In the genomic region with DNA sequence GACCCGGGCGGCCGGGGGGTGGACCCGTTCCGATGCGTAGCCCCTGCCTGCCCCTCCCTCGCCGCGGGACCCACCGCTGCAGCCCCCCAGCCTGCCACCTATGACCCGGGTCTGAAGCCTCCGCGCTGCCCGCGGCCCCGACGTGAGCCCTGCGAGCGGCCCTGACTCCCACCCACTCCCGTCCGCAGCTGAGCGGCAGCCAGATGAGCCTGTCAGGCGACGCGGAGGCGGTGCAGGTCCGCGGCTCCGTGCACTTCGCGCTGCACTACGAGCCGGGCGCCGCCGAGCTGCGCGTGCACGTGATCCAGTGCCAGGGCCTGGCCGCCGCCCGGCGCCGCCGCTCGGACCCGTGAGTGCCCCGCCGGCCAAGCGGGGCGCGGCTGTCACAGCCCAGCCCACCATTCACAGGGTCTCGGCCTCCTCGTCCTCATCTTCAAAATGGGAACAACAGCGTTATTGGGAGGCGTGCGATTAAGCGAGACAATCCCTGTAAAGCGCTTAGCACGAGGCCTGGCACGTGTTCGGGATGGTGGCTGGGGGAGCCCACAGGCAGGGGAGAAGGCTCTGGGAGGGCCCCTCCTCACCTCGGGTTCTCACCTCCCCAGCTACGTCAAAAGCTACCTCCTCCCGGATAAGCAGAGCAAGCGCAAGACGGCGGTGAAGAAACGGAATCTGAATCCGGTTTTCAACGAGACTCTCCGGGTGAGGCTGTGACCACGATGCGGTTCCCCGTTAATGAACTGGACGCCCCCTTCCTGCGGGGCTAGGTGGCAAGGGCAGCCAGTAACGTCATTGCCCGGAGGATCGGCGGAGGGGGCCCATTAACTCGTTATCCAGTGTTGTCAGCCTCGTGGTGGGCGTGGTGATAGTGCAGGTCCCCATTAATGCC, we compare ENCODE assay signal across 8 cellular contexts.
DNase-seq lines count a peak whose midpoint lies in the region; ATAC-seq and TF ChIP-seq lines count a peak whose summit lies in the region.

No MANE protein-coding gene starts in this region.

- TF ChIP-seq CTCF in HFF-Myc (IDR thresholded peaks at IDR 0.05; ENCODE audit: low read depth, low read length, missing control alignments) = no peak
- TF ChIP-seq CTCF in epithelial cell of esophagus (IDR thresholded peaks at IDR 0.05; ENCODE audit: insufficient read depth, low read depth, low read length, missing control alignments) = no peak

- H3K27ac ChIP-seq in muscle layer of colon (ENCODE audit: low read depth, low read length) = no peak overlapping the region

- H3K9ac ChIP-seq in muscle layer of colon (ENCODE audit: low read length) = no peak overlapping the region

- H3K36me3 ChIP-seq in muscle layer of colon (ENCODE audit: insufficient read depth, low read length) = no peaks in the 10 kb centered on the region

- ATAC-seq in HG03095 (IDR thresholded peaks at IDR 0.05; ENCODE audit: unreplicated experiment) (no peak), GM21447 (IDR thresholded peaks at IDR 0.05; ENCODE audit: unreplicated experiment) (no peak)

- peaks cover 4 to 32% of the 10 kb centered on the region in 2 donors for H3K27me3 ChIP-seq in muscle layer of colon (ENCODE audit: control insufficient read depth in 1 of 2, insufficient read depth in 2 of 2, low read length in 2 of 2)

- peaks cover 15% of the 10 kb centered on the region for H3K4me1 ChIP-seq in muscle layer of colon (ENCODE audit: insufficient read depth, low read length)

- no peak for DNase-seq in HFF-Myc (ENCODE audit: extremely low read depth, low read depth)
- peak; percentile 41 for DNase-seq in NCI-H82 treated with DMSO at 0.1 percent for 48 hours (lab: John Stamatoyannopoulos, UW; ENCODE audit: unreplicated experiment)
- peak; percentile 54 for DNase-seq in epithelial cell of esophagus (ENCODE audit: low read depth)
- no peak for DNase-seq in NCI-H446 (lab: John Stamatoyannopoulos, UW)
- DNase-seq in stimulated activated CD4-positive, alpha-beta T cell treated with anti-CD3 and anti-CD28 coated beads, Interleukin-2, amount 100 ng/mL, for 48 hours = no peak

- peak overlapping the region; percentile 33 for H3K4me3 ChIP-seq in HFF-Myc (replicated peaks; ENCODE audit: low read depth, low read length)
- no peak overlapping the region for H3K4me3 ChIP-seq in epithelial cell of esophagus (ENCODE audit: low read length)
- H3K4me3 ChIP-seq in muscle layer of colon (ENCODE audit: low read depth in 1 of 2, low read length in 2 of 2) = peak overlapping the region; percentile 32 to 38

- no peaks in the 10 kb centered on the region for H3K9me3 ChIP-seq in muscle layer of colon (ENCODE audit: low read length)

Comparison
In these comparisons a context has a peak if more than half of its experiments do, and no peak if none do; other contexts are left out.
1. DNase-seq: peak in NCI-H82 treated with DMSO at 0.1 percent for 48 hours (single experiment) and epithelial cell of esophagus (single experiment); none in HFF-Myc (single experiment), NCI-H446 (0 of 2) and stimulated activated CD4-positive, alpha-beta T cell treated with anti-CD3 and anti-CD28 coated beads, Interleukin-2, amount 100 ng/mL, for 48 hours (0 of 2).